Comparison of ENCODE assay signal across 8 cellular contexts in the genomic region with DNA sequence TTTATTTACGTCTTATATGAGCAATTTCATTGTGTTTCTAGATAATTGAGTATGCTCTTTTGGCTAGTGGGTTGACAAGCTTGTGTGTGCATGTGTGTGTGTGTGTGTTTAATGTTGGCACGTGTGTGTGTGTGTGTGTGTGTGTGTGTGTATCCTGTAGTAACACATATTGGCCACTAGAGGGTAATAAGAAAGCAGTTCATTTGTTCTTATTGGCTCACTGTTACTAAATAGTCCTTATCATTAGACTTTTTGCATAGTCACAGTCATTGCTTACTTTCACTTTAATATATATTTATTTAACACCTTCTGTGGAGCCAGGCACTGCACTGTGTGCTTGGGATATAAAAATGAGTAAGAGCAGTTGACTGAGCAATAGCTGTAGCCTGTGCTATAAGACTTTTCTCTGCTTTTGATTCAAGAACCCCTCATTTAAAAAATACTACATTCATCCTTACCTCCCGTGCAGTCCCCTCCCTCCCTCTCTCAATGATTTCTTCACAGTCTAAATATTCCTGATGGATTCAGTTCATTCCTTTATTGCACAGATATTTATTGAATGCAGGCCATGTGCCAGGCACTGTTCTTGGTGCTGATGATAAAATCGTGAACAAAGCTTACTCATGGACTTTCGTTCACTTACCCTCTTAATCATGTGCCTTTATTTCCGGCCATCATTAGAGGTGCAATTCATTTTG.
A peak's percentile ranks its signal among the peaks of the same experiment; 100 is the strongest.
DNase-seq lines count a peak whose midpoint lies in the region; ATAC-seq, FAIRE-seq and TF ChIP-seq lines count a peak whose summit lies in the region.

No MANE protein-coding gene starts in this region.

- no peak overlapping the region for H2AFZ ChIP-seq in endothelial cell of umbilical vein (ENCODE audit: low read depth, low read length)

- TF ChIP-seq CTCF in endothelial cell of umbilical vein (IDR thresholded peaks at IDR 0.05; ENCODE audit: extremely low read depth in 1 of 2, insufficient read depth in 1 of 2, low read depth in 1 of 2, low read length in 2 of 2) = peak; percentile 44 to 61

- intact Hi-C loops in endothelial cell of umbilical vein (cut with micrococcal nuclease) = loop anchor here (1.0 to 10.0 kb wide), 3 partner anchors 91 to 182 kb away; no protein-coding TSS in a partner anchor

- H3K9ac ChIP-seq in endothelial cell of umbilical vein (replicated peaks; ENCODE audit: extremely low read depth, insufficient read depth, low read length) = no peak overlapping the region

- H3K4me2 ChIP-seq in endothelial cell of umbilical vein (ENCODE audit: insufficient read depth, low read length) = peak overlapping the region; percentile 61

- ATAC-seq in natural killer cell treated with Interleukin-12 subunit alpha and Interleukin-12 subunit beta and Interleukin-15 and Interleukin-18, amount 100 ng/mL, for 72 hours = peak; percentile 72 to 83
- ATAC-seq in GM19452 (IDR thresholded peaks at IDR 0.05; ENCODE audit: unreplicated experiment) = no peak

- H3K27me3 ChIP-seq in endothelial cell of umbilical vein (ENCODE audit: control insufficient read depth in 2 of 2, insufficient read depth in 2 of 2, low read length in 2 of 2) (no peaks in the 10 kb centered on the region), H7 (ENCODE audit: control insufficient read depth, insufficient read depth, low read length) (no peaks in the 10 kb centered on the region)

- BruUV-seq in endothelial cell of umbilical vein (replicated peaks; lab: Mats Ljungman, UMichigan) = no TSS peak

- no peaks in the 10 kb centered on the region for H3K9me3 Mint-ChIP-seq in natural killer cell treated with Interleukin-12 subunit alpha and Interleukin-12 subunit beta and Interleukin-15 and Interleukin-18, amount 100 ng/mL, for 72 hours

- no peaks in the 10 kb centered on the region for H3K27me3 Mint-ChIP-seq in natural killer cell treated with Interleukin-12 subunit alpha and Interleukin-12 subunit beta and Interleukin-15 and Interleukin-18, amount 100 ng/mL, for 72 hours

- peaks cover 10% of the 10 kb centered on the region for H4K20me1 ChIP-seq in endothelial cell of umbilical vein (replicated peaks; ENCODE audit: control insufficient read depth, extremely low read depth, insufficient read depth, low read length)

- H3K79me2 ChIP-seq in endothelial cell of umbilical vein (ENCODE audit: control insufficient read depth, insufficient read depth, low read length) = peaks cover 98% of the 10 kb centered on the region

- CTCF ChIA-PET in endothelial cell of umbilical vein (lab: Charles Lee) = interaction anchor here (0.7 to 3.1 kb wide), 47 partner anchors 8 to 342 kb away, joined by 3 to 21 read pairs (median 4); no protein-coding TSS in a partner anchor

- peak overlapping the region; percentile 53 for H3K4me3 Mint-ChIP-seq in natural killer cell treated with Interleukin-12 subunit alpha and Interleukin-12 subunit beta and Interleukin-15 and Interleukin-18, amount 100 ng/mL, for 72 hours

- DNase-seq in NCI-H146 treated with DMSO at 0.1 percent for 48 hours (lab: John Stamatoyannopoulos, UW; ENCODE audit: unreplicated experiment) (peak; percentile 14), NCI-H146 (lab: John Stamatoyannopoulos, UW) (no peak), HK-2 (ENCODE audit: unreplicated experiment) (peak; percentile 23), SK-MEL-5 (ENCODE audit: low read depth, low spot score) (peak; percentile 48), endothelial cell of umbilical vein (ENCODE audit: low read depth, low spot score) (peak; percentile 71), H7 (no peak)
- DNase-seq in natural killer cell treated with Interleukin-12 subunit alpha and Interleukin-12 subunit beta and Interleukin-15 and Interleukin-18, amount 100 ng/mL, for 72 hours (ENCODE audit: low spot score) = no peak

- POLR2A ChIA-PET in endothelial cell of umbilical vein (lab: Charles Lee) = no interaction called here

- peak; percentile 47 for FAIRE-seq in endothelial cell of umbilical vein (lab: Jason Lieb, UNC)

- H3K36me3 Mint-ChIP-seq in natural killer cell treated with Interleukin-12 subunit alpha and Interleukin-12 subunit beta and Interleukin-15 and Interleukin-18, amount 100 ng/mL, for 72 hours = no peaks in the 10 kb centered on the region

- H3K9me1 ChIP-seq in endothelial cell of umbilical vein (replicated peaks; ENCODE audit: control insufficient read depth, extremely low read depth, insufficient read depth, low read length) = peaks cover 3% of the 10 kb centered on the region

- H3K4me1 Mint-ChIP-seq in natural killer cell treated with Interleukin-12 subunit alpha and Interleukin-12 subunit beta and Interleukin-15 and Interleukin-18, amount 100 ng/mL, for 72 hours (ENCODE audit: low read depth in 2 of 2) = peaks cover 57 to 62% of the 10 kb centered on the region in 2 donors

- dilution Hi-C loops in endothelial cell of umbilical vein (cut with MboI; ENCODE audit: extremely low pct_ligation_motif_present, low sequenced_read_pairs) = no loop called here

- no peaks in the 10 kb centered on the region for H3K36me3 ChIP-seq in endothelial cell of umbilical vein (ENCODE audit: control insufficient read depth in 2 of 2, extremely low read depth in 1 of 2, insufficient read depth in 2 of 2, low read length in 2 of 2)
- no peaks in the 10 kb centered on the region; the same call in 1 of the 2 replicates for H3K36me3 ChIP-seq in H7 (replicated peaks; ENCODE audit: control insufficient read depth, insufficient read depth, low read length)

- no peaks in the 10 kb centered on the region for H3K9me3 ChIP-seq in endothelial cell of umbilical vein (replicated peaks; ENCODE audit: control insufficient read depth, insufficient read depth, low read length)

- peaks cover 10% of the 10 kb centered on the region for H3K4me1 ChIP-seq in endothelial cell of umbilical vein (ENCODE audit: control insufficient read depth, extremely low read depth, insufficient read depth, low read length)

- peak overlapping the region; percentile 80 to 91 for H3K27ac Mint-ChIP-seq in natural killer cell treated with Interleukin-12 subunit alpha and Interleukin-12 subunit beta and Interleukin-15 and Interleukin-18, amount 100 ng/mL, for 72 hours

- peak overlapping the region; percentile 2 for H3K27ac ChIP-seq in endothelial cell of umbilical vein (ENCODE audit: insufficient read depth, low read depth, low read length)

- H3K4me3 ChIP-seq in endothelial cell of umbilical vein (replicated peaks in 1 of 3; ENCODE audit: insufficient read depth in 1 of 3, low read depth in 1 of 3, low read length in 3 of 3) (peak overlapping the region in 1 of 3 experiments; percentile 14), H7 (ENCODE audit: insufficient read depth, low read depth, low read length) (no peak overlapping the region)

- no peak for TF ChIP-seq POLR2A in endothelial cell of umbilical vein (IDR thresholded peaks at IDR 0.05; ENCODE audit: low read depth, low read length)

- in situ Hi-C loops in SK-MEL-5 (cut with HindIII; ENCODE audit: low pct_unique_long_range_greater_than_20kb, low sequenced_read_pairs) = no loop called here

TF ChIP-seq in endothelial cell of umbilical vein, 7 proteins besides CTCF, POLR2A, EP300 and RAD21:
- no peak for TF ChIP-seq POLR2AphosphoS5 (IDR thresholded peaks at IDR 0.05; ENCODE audit: insufficient read depth, low read depth, low read length)
- no peak for TF ChIP-seq EZH2 (IDR thresholded peaks at IDR 0.05; ENCODE audit: borderline replicate concordance, low read depth, low read length, severe bottlenecking)
- peak; percentile 48 for TF ChIP-seq GATA2 (IDR thresholded peaks at IDR 0.05; ENCODE audit: insufficient read depth, insufficient read length, low read depth, low read length)
- TF ChIP-seq JUN (IDR thresholded peaks at IDR 0.05; ENCODE audit: borderline replicate concordance, insufficient read depth, insufficient read length, low read depth) = no peak
- TF ChIP-seq FOS (IDR thresholded peaks at IDR 0.05; ENCODE audit: borderline replicate concordance, insufficient read depth, low read length) = no peak
- TF ChIP-seq, protein P1, sequence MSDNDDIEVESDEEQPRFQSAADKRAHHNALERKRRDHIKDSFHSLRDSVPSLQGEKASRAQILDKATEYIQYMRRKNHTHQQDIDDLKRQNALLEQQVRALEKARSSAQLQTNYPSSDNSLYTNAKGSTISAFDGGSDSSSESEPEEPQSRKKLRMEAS (IDR thresholded peaks at IDR 0.05; ENCODE audit: insufficient read depth, insufficient read length) = peak; percentile 47
- no peak for TF ChIP-seq MYC (IDR thresholded peaks at IDR 0.05; ENCODE audit: low read depth, low read length)

Comparison
In these comparisons a context has a peak if more than half of its experiments do, and no peak if none do; other contexts are left out.
1. DNase-seq: peak in NCI-H146 treated with DMSO at 0.1 percent for 48 hours (single experiment), HK-2 (single experiment), SK-MEL-5 (single experiment) and endothelial cell of umbilical vein (single experiment); none in NCI-H146 (single experiment), natural killer cell treated with Interleukin-12 subunit alpha and Interleukin-12 subunit beta and Interleukin-15 and Interleukin-18, amount 100 ng/mL, for 72 hours (single experiment) and H7 (single experiment).